ENCODE assay signal across 8 cellular contexts in the genomic region with DNA sequence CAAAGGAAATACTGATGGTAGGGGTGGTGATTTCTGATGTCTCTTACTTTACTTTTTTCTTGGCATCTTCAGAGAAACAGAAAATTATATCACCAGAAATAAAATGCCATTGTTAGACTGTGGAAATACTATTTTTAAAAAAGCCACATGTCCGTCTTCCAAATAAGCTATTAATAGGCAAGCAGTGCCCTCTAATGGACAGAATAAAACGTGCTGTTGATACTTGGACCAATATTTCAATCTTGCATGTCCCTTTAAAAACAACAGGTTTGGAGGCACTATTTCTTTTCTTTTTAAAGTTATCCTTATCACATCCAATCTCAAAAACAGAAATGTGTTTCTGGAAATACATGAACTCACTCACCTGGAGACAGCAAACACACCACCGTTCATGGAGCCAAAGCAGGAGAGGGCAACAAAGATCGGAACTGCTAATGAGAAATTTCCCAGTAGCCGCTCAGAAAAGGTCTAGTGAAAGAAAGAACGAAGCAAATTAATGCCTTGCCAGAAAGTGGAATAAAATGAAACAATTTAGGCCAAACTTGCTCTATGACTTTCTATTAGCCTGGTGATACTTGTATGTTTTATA. TPM values are rescaled to one million over a fixed set of nuclear protein-coding genes. Genes with fewer than 3 reads are reported as not detected.
DNase-seq lines count a peak whose midpoint lies in the region; ATAC-seq and TF ChIP-seq lines count a peak whose summit lies in the region.

No MANE protein-coding gene starts in this region.

- H3K9ac ChIP-seq in SK-N-SH: no peak overlapping the region

- H3K27ac ChIP-seq in SK-N-SH (ENCODE audit: low read depth in 2 of 2, low read length in 1 of 2): no peak overlapping the region

- H4K20me1 ChIP-seq in SK-N-SH (ENCODE audit: insufficient read depth): no peaks in the 10 kb centered on the region

- H3K4me2 ChIP-seq in SK-N-SH: no peak overlapping the region

- peaks cover 0 to 2% of the 10 kb centered on the region in 2 experiments; a peak in 1 of 4 replicates for H3K4me1 ChIP-seq in SK-N-SH (ENCODE audit: control insufficient read depth in 1 of 2, insufficient read depth in 2 of 2, low read depth in 1 of 2, low read length in 1 of 2)

- TF ChIP-seq EP300 in SK-N-SH (IDR thresholded peaks at IDR 0.05; ENCODE audit: borderline replicate concordance in 1 of 2, low read depth in 1 of 2, low read length in 1 of 2): no peak

- TF ChIP-seq CTCF in AG09309 (IDR thresholded peaks at IDR 0.05; ENCODE audit: control insufficient read depth, insufficient read depth, low read depth, low read length, missing control alignments) (peak; percentile 53), SK-N-SH (IDR thresholded peaks at IDR 0.05) (peak; percentile 85), fibroblast of villous mesenchyme (IDR thresholded peaks at IDR 0.05; ENCODE audit: insufficient read depth, low read depth, low read length) (peak; percentile 61)

- no peak overlapping the region for H3K4me3 ChIP-seq in AG09309 (ENCODE audit: control insufficient read depth, low read depth, low read length)
- no peak overlapping the region for H3K4me3 ChIP-seq in SK-N-SH (ENCODE audit: low read depth in 2 of 2, low read length in 1 of 2)
- H3K4me3 ChIP-seq in fibroblast of villous mesenchyme (ENCODE audit: low read depth, low read length): no peak overlapping the region

- no peaks in the 10 kb centered on the region for H3K27me3 ChIP-seq in SK-N-SH (ENCODE audit: insufficient read depth)

- CTCF ChIA-PET in SK-N-SH (lab: Yijun Ruan, JAX): interaction anchor here (0.6 to 5.3 kb wide), 25 partner anchors 10 to 1907 kb away, joined by 3 to 35 read pairs (median 4); a partner anchor contains a TSS

- DNase-seq in AG09309 (ENCODE audit: low read depth) (peak; percentile 21), HT-29 (ENCODE audit: low spot score) (peak; percentile 67), SK-N-SH (peak; percentile 10), fibroblast of villous mesenchyme (ENCODE audit: low read depth) (peak; percentile 83), putamen (ENCODE audit: low spot score) (peak; percentile 53), LoVo (ENCODE audit: low spot score) (no peak)

- H3K36me3 ChIP-seq in SK-N-SH (replicated peaks in 1 of 2; ENCODE audit: control insufficient read depth in 1 of 2, insufficient read depth in 2 of 2, low read length in 1 of 2): peaks cover 10 to 22% of the 10 kb centered on the region in 2 experiments

- H3K9me2 ChIP-seq in SK-N-SH: no peaks in the 10 kb centered on the region

- H2AFZ ChIP-seq in SK-N-SH (ENCODE audit: low read depth): no peak overlapping the region

- ATAC-seq in GM18511 (IDR thresholded peaks at IDR 0.05; ENCODE audit: unreplicated experiment) (peak; percentile 68), HG02938 (IDR thresholded peaks at IDR 0.05; ENCODE audit: unreplicated experiment) (no peak)

- H3F3A ChIP-seq in SK-N-SH (replicated peaks; ENCODE audit: insufficient read depth): peaks cover 4% of the 10 kb centered on the region

- no peaks in the 10 kb centered on the region for H3K79me2 ChIP-seq in SK-N-SH (ENCODE audit: insufficient read depth)

- WGBS in SK-N-SH (ENCODE audit: low lambda C conversion rate): 60% methylated on average over 6 of the region's 6 CpGs

- POLR2A ChIA-PET in SK-N-SH (lab: Yijun Ruan, JAX): no interaction called here

- TF ChIP-seq RAD21 in SK-N-SH (IDR thresholded peaks at IDR 0.05; ENCODE audit: low read length): peak; percentile 90

- H3K9me3 ChIP-seq in SK-N-SH: no peaks in the 10 kb centered on the region

TF ChIP-seq in SK-N-SH, 30 proteins besides CTCF, POLR2A, EP300 and RAD21:
- TF ChIP-seq, protein P1, sequence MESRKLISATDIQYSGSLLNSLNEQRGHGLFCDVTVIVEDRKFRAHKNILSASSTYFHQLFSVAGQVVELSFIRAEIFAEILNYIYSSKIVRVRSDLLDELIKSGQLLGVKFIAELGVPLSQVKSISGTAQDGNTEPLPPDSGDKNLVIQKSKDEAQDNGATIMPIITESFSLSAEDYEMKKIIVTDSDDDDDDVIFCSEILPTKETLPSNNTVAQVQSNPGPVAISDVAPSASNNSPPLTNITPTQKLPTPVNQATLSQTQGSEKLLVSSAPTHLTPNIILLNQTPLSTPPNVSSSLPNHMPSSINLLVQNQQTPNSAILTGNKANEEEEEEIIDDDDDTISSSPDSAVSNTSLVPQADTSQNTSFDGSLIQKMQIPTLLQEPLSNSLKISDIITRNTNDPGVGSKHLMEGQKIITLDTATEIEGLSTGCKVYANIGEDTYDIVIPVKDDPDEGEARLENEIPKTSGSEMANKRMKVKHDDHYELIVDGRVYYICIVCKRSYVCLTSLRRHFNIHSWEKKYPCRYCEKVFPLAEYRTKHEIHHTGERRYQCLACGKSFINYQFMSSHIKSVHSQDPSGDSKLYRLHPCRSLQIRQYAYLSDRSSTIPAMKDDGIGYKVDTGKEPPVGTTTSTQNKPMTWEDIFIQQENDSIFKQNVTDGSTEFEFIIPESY (IDR thresholded peaks at IDR 0.05; ENCODE audit: borderline replicate concordance, low read depth): no peak
- TF ChIP-seq SMC3 (IDR thresholded peaks at IDR 0.05; ENCODE audit: low read depth, low read length) (peak; percentile 69), NFIC (IDR thresholded peaks at IDR 0.05; ENCODE audit: borderline replicate concordance) (no peak)

RNA-seq across cellular contexts. Expression of a gene that starts 59.2 kb away (rescaled TPM):
- 16.6 and 19.7 TPM in 2 replicates for total RNA-seq in HT-29 (2014; rRNA removed; shearing (Covaris generic))
- polyA plus RNA-seq in SK-N-SH (2012; rRNA removed): 3.1 and 4.4 TPM in 2 replicates
- 4.3 and 5.1 TPM in 2 replicates for polyA plus RNA-seq in SK-N-SH (2012; cell fraction: cytosol; rRNA removed)
- 2.7 and 6.2 TPM in 2 replicates for polyA plus RNA-seq in SK-N-SH (2012; cell fraction: nucleus; rRNA removed)
- total RNA-seq in fibroblast of villous mesenchyme: 74.1 and 94.1 TPM in 2 replicates
